In genomic region chr12:110047297-110047940, GRCh38 we compare ENCODE assay signal across 8 cellular contexts. TPM values are rescaled to one million over a fixed set of nuclear protein-coding genes. Genes with fewer than 3 reads are reported as not detected.
DNase-seq lines count a peak whose midpoint lies in the region; ATAC-seq and TF ChIP-seq lines count a peak whose summit lies in the region.

No MANE protein-coding gene starts in this region.

- peak overlapping the region; percentile 98 for H3K4me2 ChIP-seq in GM23338

- peak overlapping the region; percentile 87 for H3K4me3 Mint-ChIP-seq in GM23338

- H3K27me3 ChIP-seq in GM23338 (ENCODE audit: insufficient read depth): no peaks in the 10 kb centered on the region
- no peaks in the 10 kb centered on the region for H3K27me3 ChIP-seq in right cardiac atrium (ENCODE audit: control insufficient read depth, insufficient read depth)

- ATAC-seq in GM23338 (no peak), right cardiac atrium (no peak), HG03378 (IDR thresholded peaks at IDR 0.05; ENCODE audit: unreplicated experiment) (no peak)

- no peaks in the 10 kb centered on the region for H3K36me3 ChIP-seq in GM23338 (ENCODE audit: insufficient read depth)

- no peaks in the 10 kb centered on the region for H3K9me2 ChIP-seq in GM23338 (ENCODE audit: insufficient read depth)

- peaks cover 19% of the 10 kb centered on the region for H3K79me2 ChIP-seq in GM23338 (replicated peaks; ENCODE audit: insufficient read depth)

- DNase-seq in GM23338 (ENCODE audit: low spot score) (no peak), right cardiac atrium (no peak), DMS114 treated with DMSO at 0.1 percent for 48 hours (lab: John Stamatoyannopoulos, UW; ENCODE audit: unreplicated experiment) (no peak), NCI-H146 treated with DMSO at 0.1 percent for 48 hours (lab: John Stamatoyannopoulos, UW; ENCODE audit: unreplicated experiment) (no peak)
- DNase-seq in stimulated activated CD4-positive, alpha-beta T cell treated with anti-CD3 and anti-CD28 coated beads, Interleukin-4, amount 100 ng/mL, for 4 hours: no peak

- H2AFZ ChIP-seq in GM23338: 0 out of 2 replicates have a peak overlapping the region, but pooled peaks have one; percentile 96

- peak overlapping the region; percentile 96 for H3K4me3 ChIP-seq in GM23338
- peak overlapping the region; percentile 89 for H3K4me3 ChIP-seq in WI38 (ENCODE audit: low read depth, low read length)
- peak overlapping the region; percentile 84 for H3K4me3 ChIP-seq in right cardiac atrium (ENCODE audit: low read length)
- H3K4me3 ChIP-seq in skin epidermis: peak overlapping the region; percentile 60 to 95 (median 77)

- H3K4me1 ChIP-seq in GM23338 (ENCODE audit: insufficient read depth) (peaks cover 5% of the 10 kb centered on the region; the same call in 1 of the 2 replicates), right cardiac atrium (ENCODE audit: control insufficient read depth, insufficient read depth, low read length) (peaks cover 7% of the 10 kb centered on the region)

- peaks cover under 1% of the 10 kb centered on the region; the same call in 1 of the 3 replicates for H3K36me3 Mint-ChIP-seq in GM23338 (ENCODE audit: low read depth)

- H3F3A ChIP-seq in GM23338 (replicated peaks; ENCODE audit: low read depth): 0 out of 2 replicates have a peak, but pooled peaks cover 6% of the 10 kb centered on the region

- peaks cover 5% of the 10 kb centered on the region for H3K27me3 Mint-ChIP-seq in GM23338 (ENCODE audit: insufficient read depth, low read depth, poor library complexity)

- TF ChIP-seq CTCF in GM23338 (conservative IDR thresholded peaks at IDR 0.05; ENCODE audit: low read depth in 2 of 2) (no peak), WI38 (IDR thresholded peaks at IDR 0.05; ENCODE audit: low read depth, low read length) (no peak)

- WGBS in right cardiac atrium: 75% methylated on average over 14 of the region's 14 CpGs

- no peaks in the 10 kb centered on the region for H3K9me3 ChIP-seq in right cardiac atrium (ENCODE audit: control insufficient read depth, low read length)

- H4K20me1 ChIP-seq in GM23338 (replicated peaks; ENCODE audit: insufficient read depth): peaks cover 7% of the 10 kb centered on the region; the same call in 1 of the 2 replicates

- peaks cover 9% of the 10 kb centered on the region; the same call in 2 of the 3 replicates for H3K4me1 Mint-ChIP-seq in GM23338

- intact Hi-C loops in right cardiac atrium (cut with DNase I): no loop called here

- peak overlapping the region; percentile 8; the same call in 1 of the 2 replicates for H3K27ac Mint-ChIP-seq in GM23338

- no peaks in the 10 kb centered on the region for H3K9me3 Mint-ChIP-seq in GM23338

- no peak overlapping the region for H3K27ac ChIP-seq in GM23338 (ENCODE audit: low read depth)
- H3K27ac ChIP-seq in right cardiac atrium (ENCODE audit: low read length): no peak overlapping the region
- peak overlapping the region in 14 of 21 experiments; percentile 64 to 91 (median 84) for H3K27ac ChIP-seq in skin epidermis

TF ChIP-seq in GM23338, 12 proteins besides CTCF, POLR2A, EP300 and RAD21 (continues in another document):
- TF ChIP-seq JUNB (IDR thresholded peaks at IDR 0.05; ENCODE audit: unreplicated experiment) (no peak), NANOG (IDR thresholded peaks at IDR 0.05; ENCODE audit: borderline replicate concordance) (no peak), EZH2 (IDR thresholded peaks at IDR 0.05; ENCODE audit: low read depth, unreplicated experiment) (no peak), ZNF462 (CRISPR knock-in tag; IDR thresholded peaks at IDR 0.05) (no peak), REST (IDR thresholded peaks at IDR 0.05; ENCODE audit: unreplicated experiment) (no peak)

RNA-seq across cellular contexts. Expression of gene C12orf76, which starts 0.9 kb away (rescaled TPM):
- total RNA-seq in GM23338 (2014; rRNA removed; shearing (Covaris generic)): 14.5 and 21.7 TPM in 2 replicates
- polyA plus RNA-seq in GM23338 (2016; fragmentation: Nextera tagmentation; extraction: Ambion mirVana): 11.1 and 14.3 TPM in 2 replicates
- 1 to 10 TPM; 5.7 to 6.8 (median 6.7) TPM for total RNA-seq in right cardiac atrium
- polyA plus RNA-seq in right cardiac atrium: 7.0 TPM

RNA-seq across cellular contexts. Expression of gene ANKRD13A, which starts 48.2 kb away (rescaled TPM):
- 24.7 and 25.6 TPM in 2 replicates for total RNA-seq in GM23338 (2014; rRNA removed; shearing (Covaris generic))
- polyA plus RNA-seq in GM23338 (2016; fragmentation: Nextera tagmentation; extraction: Ambion mirVana): 5.7 and 6.2 TPM in 2 replicates
- 10 to 100 TPM; 20.5 to 24.7 (median 21.1) TPM for total RNA-seq in right cardiac atrium
- 9.6 TPM for polyA plus RNA-seq in right cardiac atrium

RNA-seq across cellular contexts. Expression of gene GIT2, which starts 51.3 kb away (rescaled TPM):
- 20.9 and 23.1 TPM in 2 replicates for total RNA-seq in GM23338 (2014; rRNA removed; shearing (Covaris generic))
- polyA plus RNA-seq in GM23338 (2016; fragmentation: Nextera tagmentation; extraction: Ambion mirVana) (9.4 and 15.8 TPM in 2 replicates), right cardiac atrium (17.9 TPM)
- 10 to 100 TPM; 31.7 to 44.6 (median 35.8) TPM for total RNA-seq in right cardiac atrium

Comparison
In these comparisons a context has a peak if more than half of its experiments do, and no peak if none do; other contexts are left out.
1. H3K27ac ChIP-seq: peak in skin epidermis (14 of 21); none in GM23338 (single experiment) and right cardiac atrium (single experiment).
2. Peak in every context shown above with its lines, with median percentiles within 50 percentile points of each other: H3K4me3 ChIP-seq.